ENCODE assay signal across 4 cellular contexts in the genomic region with DNA sequence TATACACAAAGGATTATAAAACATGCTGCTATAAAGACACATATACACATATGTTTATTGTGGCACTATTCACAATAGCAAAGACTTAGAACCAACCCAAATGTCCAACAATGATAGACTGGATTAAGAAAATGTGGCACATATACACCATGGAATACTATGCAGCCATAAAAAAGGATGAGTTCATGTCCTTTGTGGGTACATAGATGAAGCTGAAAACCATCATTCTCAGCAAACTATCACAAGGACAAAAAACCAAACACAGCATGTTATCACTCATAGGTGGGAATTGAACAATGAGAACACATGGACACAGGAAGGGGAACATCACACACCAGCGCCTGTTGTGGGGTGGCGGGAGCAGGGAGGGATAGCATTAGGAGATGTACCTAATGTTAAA. TPM values are rescaled to one million over a fixed set of nuclear protein-coding genes. Genes with fewer than 3 reads are reported as not detected.
"Had no signal": no experiment of that assay in that cellular context is flagged by ENCODE, and none has a peak within 500 bp of the region (broad histone marks: within the 10 kb centered on the region; RNA-seq: fewer than 3 reads in every experiment).

No MANE protein-coding gene starts in this region.

RNA-seq across cellular contexts. Expression of gene CYP4A22, which starts 10.2 kb away (rescaled TPM):
- total RNA-seq: LHCN-M2, M059J, MCF 10A, NCI-H460 had no signal

RNA-seq across cellular contexts. Expression of gene CYP4Z1, which starts 60.0 kb away (rescaled TPM):
- total RNA-seq: LHCN-M2, M059J, MCF 10A, NCI-H460 had no signal
